Comparison of ENCODE assay signal across 17 cellular contexts in genomic region chr9:111924281-111924680, GRCh38.
"Had no signal": no experiment of that assay in that cellular context is flagged by ENCODE, and none has a peak within 500 bp of the region (broad histone marks: within the 10 kb centered on the region; RNA-seq: fewer than 3 reads in every experiment).

No MANE protein-coding gene starts in this region.

- ATAC-seq: activated CD4-positive, CD25-positive, alpha-beta regulatory T cell treated with anti-CD3 and anti-CD28 coated beads, Interleukin-2, amount 50 U/mL, for 24 hours; activated T-helper 17 cell treated with anti-CD3 and anti-CD28 coated beads, Interleukin-2, amount 50 U/mL, for 72 hours; left ventricle myocardium superior; natural killer cell; T-cell had no signal

- H3K36me3 ChIP-seq: right atrium auricular region had no signal

- H3K4me3 ChIP-seq: ascending aorta, right atrium auricular region, suprapubic skin had no signal

- H3K27ac ChIP-seq: ascending aorta, right atrium auricular region, suprapubic skin had no signal

- H3K4me1 ChIP-seq: ascending aorta had no signal

- H3K27me3 ChIP-seq: ascending aorta, right atrium auricular region, suprapubic skin had no signal

- H3K9me3 ChIP-seq: ascending aorta, right atrium auricular region, suprapubic skin had no signal

- DNase-seq: activated CD4-positive, alpha-beta T cell treated with anti-CD3 and anti-CD28 coated beads, Interleukin-2, amount 50 U/mL, for 1 hour; activated CD8-positive, alpha-beta memory T cell treated with anti-CD3 and anti-CD28 coated beads for 24 hours; activated naive CD4-positive, alpha-beta T cell treated with anti-CD3 and anti-CD28 coated beads, Interleukin-2, amount 10 ng/mL, durations not matched to agents 7 days and 5 days; islet precursor cell; left ventricle myocardium superior; natural killer cell; small intestine; stimulated activated CD4-positive, alpha-beta T cell treated with anti-CD3 and anti-CD28 coated beads, Interleukin-4, amount 100 ng/mL, for 24 hours; stimulated activated naive CD4-positive, alpha-beta T cell; T-cell; T1000; trophoblast cell had no signal
